17 cellular contexts compared by ENCODE assay signal in the genomic region with DNA sequence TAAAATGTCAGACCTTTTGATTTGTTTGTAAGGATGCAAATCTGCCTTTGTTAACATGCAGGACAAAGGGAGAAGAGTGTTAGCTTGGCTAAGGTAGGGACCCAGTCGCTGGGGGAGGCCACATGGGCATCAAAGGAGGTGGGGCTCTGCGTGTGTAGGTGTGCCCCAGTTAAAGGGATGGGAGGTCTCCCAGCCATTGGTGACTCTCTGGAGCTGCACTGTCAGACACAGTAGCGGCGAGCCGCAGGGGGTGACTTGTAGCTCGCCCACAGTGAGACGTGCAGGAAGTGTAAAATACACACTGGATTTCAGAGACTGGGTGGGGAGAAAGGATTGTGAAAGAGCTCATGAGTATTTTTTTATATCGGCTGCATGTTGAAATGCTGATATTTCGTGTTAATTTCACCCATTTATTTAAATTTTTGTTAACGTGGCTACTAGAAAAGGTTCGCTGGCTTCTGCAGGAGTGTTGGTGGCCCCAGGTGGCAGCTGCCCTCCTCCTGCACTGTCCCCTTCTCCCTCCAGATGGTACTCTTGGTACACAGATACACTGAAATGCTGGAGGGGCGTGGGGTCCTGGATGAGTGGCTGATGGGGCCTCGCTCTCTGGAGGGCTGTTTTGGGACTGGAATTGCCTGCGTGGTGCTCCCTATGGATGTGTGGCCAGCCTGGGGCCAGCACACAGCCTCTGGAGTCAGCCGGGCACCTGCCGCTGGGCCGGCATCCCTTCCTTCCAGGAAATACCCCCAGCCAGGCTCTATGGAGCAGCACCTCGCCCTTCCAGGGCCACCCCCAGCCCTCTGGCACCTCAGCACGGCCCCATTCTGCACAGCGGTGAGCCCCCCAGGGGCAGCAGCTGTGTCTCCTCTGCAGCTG. TPM values are rescaled to one million over a fixed set of nuclear protein-coding genes. Genes with fewer than 3 reads are reported as not detected.
A peak's percentile ranks its signal among the peaks of the same experiment; 100 is the strongest.
DNase-seq lines count a peak whose midpoint lies in the region; ATAC-seq and TF ChIP-seq lines count a peak whose summit lies in the region.
"Had no signal": no experiment of that assay in that cellular context is flagged by ENCODE, and none has a peak within 500 bp of the region (broad histone marks: within the 10 kb centered on the region; RNA-seq: fewer than 3 reads in every experiment).

No MANE protein-coding gene starts in this region.

- TF ChIP-seq CTCF in RWPE2 (IDR thresholded peaks at IDR 0.05; ENCODE audit: poor library complexity, severe bottlenecking) (no peak), left lung (IDR thresholded peaks at IDR 0.05) (no peak), upper lobe of right lung (IDR thresholded peaks at IDR 0.05) (no peak)

- no peak overlapping the region for H3K4me3 ChIP-seq in RWPE2 (ENCODE audit: severe bottlenecking)
- no peak overlapping the region for H3K4me3 ChIP-seq in left lung
- no peak overlapping the region for H3K4me3 ChIP-seq in upper lobe of right lung
- H3K4me3 ChIP-seq: upper lobe of left lung had no signal

- intact Hi-C loops in left lung (cut with DNase I) (no loop called here), upper lobe of right lung (cut with DNase I) (no loop called here)

- no peaks in the 10 kb centered on the region for H3K27me3 ChIP-seq in RWPE2 (ENCODE audit: insufficient read depth, poor library complexity, severe bottlenecking)
- no peaks in the 10 kb centered on the region for H3K27me3 ChIP-seq in left lung
- H3K27me3 ChIP-seq in upper lobe of right lung = no peaks in the 10 kb centered on the region
- H3K27me3 ChIP-seq: upper lobe of left lung had no signal

- H3K9me3 ChIP-seq in RWPE2 (ENCODE audit: severe bottlenecking) (no peaks in the 10 kb centered on the region), left lung (no peaks in the 10 kb centered on the region), upper lobe of right lung (no peaks in the 10 kb centered on the region)
- H3K9me3 ChIP-seq: upper lobe of left lung had no signal

- DNase-seq in SIG-M5 treated with dmso at 0.1 percent for 504 hours (lab: John Stamatoyannopoulos, UW; ENCODE audit: unreplicated experiment) (peak; percentile 73), SIG-M5 (lab: John Stamatoyannopoulos, UW) (no peak), RWPE2 (ENCODE audit: low spot score) (peak; percentile 28), left lung (peak; percentile 49 to 64), upper lobe of right lung (no peak), LoVo (ENCODE audit: low spot score) (no peak), COLO829 (ENCODE audit: low spot score) (no peak)
- no peak for DNase-seq in activated naive CD4-positive, alpha-beta T cell treated with Interleukin-2 at 50 U/mL for 16 hours
- DNase-seq: activated CD4-positive, alpha-beta T cell treated with anti-CD3 and anti-CD28 coated beads, Interleukin-2, amount 50 U/mL, for 48 hours; activated T-cell treated with anti-CD3 and anti-CD28 coated beads, Interleukin-2, amount 50 U/mL, for 24 hours; CD4-positive, alpha-beta T cell; glutamatergic neuron; NCI-H2081; stimulated activated naive CD8-positive, alpha-beta T cell treated with anti-CD3 and anti-CD28 coated beads, Interleukin-15, Interleukin-2, amounts not matched to agents 100 U/mL and 50 U/mL, for 24 hours; upper lobe of left lung had no signal

- ATAC-seq in RWPE2 (ENCODE audit: low read depth) (no peak), left lung (peak; percentile 10), upper lobe of right lung (peak; percentile 49)
- ATAC-seq: activated naive CD4-positive, alpha-beta T cell treated with anti-CD3 and anti-CD28 coated beads, Interleukin-2, amount 50 U/mL, for 72 hours; esophagus mucosa; stimulated activated naive CD8-positive, alpha-beta T cell treated with anti-CD3 and anti-CD28 coated beads, Interleukin-15, Interleukin-2, amounts not matched to agents 100 U/mL and 50 U/mL, for 24 hours had no signal

- no peaks in the 10 kb centered on the region for H3K36me3 ChIP-seq in RWPE2 (ENCODE audit: low read depth)
- H3K36me3 ChIP-seq in left lung = peaks cover 0 to 3% of the 10 kb centered on the region in 2 donors
- H3K36me3 ChIP-seq in upper lobe of right lung = no peaks in the 10 kb centered on the region
- H3K36me3 ChIP-seq: upper lobe of left lung had no signal

- no peak overlapping the region for H3K27ac ChIP-seq in RWPE2 (ENCODE audit: poor library complexity, severe bottlenecking)
- H3K27ac ChIP-seq in left lung = no peak overlapping the region
- H3K27ac ChIP-seq in upper lobe of right lung = no peak overlapping the region
- H3K27ac ChIP-seq: upper lobe of left lung had no signal

- H3K4me1 ChIP-seq in RWPE2 (ENCODE audit: insufficient read depth, poor library complexity, severe bottlenecking) (peaks cover 5% of the 10 kb centered on the region), left lung (peaks cover 7 to 17% of the 10 kb centered on the region in 2 donors), upper lobe of right lung (peaks cover 12% of the 10 kb centered on the region)

RNA-seq across cellular contexts. Expression of a gene that starts 59.2 kb away (rescaled TPM):
- total RNA-seq in left lung (10 to 100 TPM; 18.4 to 26.8 TPM), upper lobe of right lung (16.2 TPM)

Comparison
In these comparisons a context has a peak if more than half of its experiments do, and no peak if none do; other contexts are left out.
1. DNase-seq: peak in SIG-M5 treated with dmso at 0.1 percent for 504 hours (single experiment), RWPE2 (single experiment) and left lung (2 of 2); none in SIG-M5 (single experiment), upper lobe of right lung (single experiment), LoVo (single experiment), COLO829 (single experiment) and activated naive CD4-positive, alpha-beta T cell treated with Interleukin-2 at 50 U/mL for 16 hours (single experiment).